Comparison of ENCODE assay signal across 1 cellular context in the genomic region with DNA sequence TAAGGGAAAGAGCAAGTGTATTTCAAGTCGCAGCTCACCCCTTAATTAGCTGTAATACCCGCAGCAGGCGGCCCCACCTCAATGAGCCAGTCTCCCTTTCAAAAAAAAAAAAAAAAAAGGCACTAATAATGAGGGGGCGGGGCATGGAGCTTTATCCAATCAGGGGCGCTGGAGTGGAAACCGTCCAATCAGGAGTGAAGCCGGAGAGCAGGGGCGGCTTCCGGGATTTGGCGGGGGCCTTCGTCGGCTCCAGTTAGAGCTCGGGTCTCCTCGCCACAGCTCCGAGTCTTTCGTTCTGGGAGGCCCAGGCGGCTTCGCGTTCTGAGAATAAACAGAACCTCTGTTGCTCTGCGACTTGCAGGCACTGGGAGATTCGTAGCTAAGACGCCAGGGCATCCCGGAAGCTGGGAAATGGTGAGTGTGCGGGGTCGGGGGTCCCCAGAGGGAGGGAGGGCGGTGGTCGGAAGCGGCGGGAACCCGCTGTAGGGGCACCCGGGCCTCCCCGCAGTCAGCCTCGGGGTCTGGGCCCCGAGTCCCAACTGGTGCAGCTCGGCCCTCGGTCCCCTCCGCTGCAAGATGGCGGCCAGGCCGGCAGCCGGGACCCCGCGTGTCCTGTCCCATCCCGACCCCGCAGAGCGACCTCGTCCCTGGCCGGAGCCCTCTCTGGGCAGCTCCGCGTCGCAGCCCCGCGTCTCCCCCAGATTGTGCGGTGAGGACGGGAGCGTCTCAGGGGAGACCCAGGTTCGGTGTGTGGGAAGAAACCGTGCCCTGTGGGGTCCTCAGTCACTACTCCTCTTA.
TF ChIP-seq lines count a peak whose summit lies in the region.

TSS of gene ZNF267 (plus strand) at position 252 of the 798 bp plus-strand sequence. CDS start at position 412, 160 bp downstream.

TF ChIP-seq in HEK293, 187 proteins besides CTCF, POLR2A, EP300 and RAD21 (continued from another document and continues in another):
- TF ChIP-seq, protein P1, sequence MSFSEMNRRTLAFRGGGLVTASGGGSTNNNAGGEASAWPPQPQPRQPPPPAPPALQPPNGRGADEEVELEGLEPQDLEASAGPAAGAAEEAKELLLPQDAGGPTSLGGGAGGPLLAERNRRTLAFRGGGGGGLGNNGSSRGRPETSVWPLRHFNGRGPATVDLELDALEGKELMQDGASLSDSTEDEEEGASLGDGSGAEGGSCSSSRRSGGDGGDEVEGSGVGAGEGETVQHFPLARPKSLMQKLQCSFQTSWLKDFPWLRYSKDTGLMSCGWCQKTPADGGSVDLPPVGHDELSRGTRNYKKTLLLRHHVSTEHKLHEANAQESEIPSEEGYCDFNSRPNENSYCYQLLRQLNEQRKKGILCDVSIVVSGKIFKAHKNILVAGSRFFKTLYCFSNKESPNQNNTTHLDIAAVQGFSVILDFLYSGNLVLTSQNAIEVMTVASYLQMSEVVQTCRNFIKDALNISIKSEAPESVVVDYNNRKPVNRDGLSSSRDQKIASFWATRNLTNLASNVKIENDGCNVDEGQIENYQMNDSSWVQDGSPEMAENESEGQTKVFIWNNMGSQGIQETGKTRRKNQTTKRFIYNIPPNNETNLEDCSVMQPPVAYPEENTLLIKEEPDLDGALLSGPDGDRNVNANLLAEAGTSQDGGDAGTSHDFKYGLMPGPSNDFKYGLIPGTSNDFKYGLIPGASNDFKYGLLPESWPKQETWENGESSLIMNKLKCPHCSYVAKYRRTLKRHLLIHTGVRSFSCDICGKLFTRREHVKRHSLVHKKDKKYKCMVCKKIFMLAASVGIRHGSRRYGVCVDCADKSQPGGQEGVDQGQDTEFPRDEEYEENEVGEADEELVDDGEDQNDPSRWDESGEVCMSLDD (tag by site-specific recombination; IDR thresholded peaks at IDR 0.05), result peak; percentile 76; the same call in 1 of the 2 replicates
- TF ChIP-seq, protein P2, sequence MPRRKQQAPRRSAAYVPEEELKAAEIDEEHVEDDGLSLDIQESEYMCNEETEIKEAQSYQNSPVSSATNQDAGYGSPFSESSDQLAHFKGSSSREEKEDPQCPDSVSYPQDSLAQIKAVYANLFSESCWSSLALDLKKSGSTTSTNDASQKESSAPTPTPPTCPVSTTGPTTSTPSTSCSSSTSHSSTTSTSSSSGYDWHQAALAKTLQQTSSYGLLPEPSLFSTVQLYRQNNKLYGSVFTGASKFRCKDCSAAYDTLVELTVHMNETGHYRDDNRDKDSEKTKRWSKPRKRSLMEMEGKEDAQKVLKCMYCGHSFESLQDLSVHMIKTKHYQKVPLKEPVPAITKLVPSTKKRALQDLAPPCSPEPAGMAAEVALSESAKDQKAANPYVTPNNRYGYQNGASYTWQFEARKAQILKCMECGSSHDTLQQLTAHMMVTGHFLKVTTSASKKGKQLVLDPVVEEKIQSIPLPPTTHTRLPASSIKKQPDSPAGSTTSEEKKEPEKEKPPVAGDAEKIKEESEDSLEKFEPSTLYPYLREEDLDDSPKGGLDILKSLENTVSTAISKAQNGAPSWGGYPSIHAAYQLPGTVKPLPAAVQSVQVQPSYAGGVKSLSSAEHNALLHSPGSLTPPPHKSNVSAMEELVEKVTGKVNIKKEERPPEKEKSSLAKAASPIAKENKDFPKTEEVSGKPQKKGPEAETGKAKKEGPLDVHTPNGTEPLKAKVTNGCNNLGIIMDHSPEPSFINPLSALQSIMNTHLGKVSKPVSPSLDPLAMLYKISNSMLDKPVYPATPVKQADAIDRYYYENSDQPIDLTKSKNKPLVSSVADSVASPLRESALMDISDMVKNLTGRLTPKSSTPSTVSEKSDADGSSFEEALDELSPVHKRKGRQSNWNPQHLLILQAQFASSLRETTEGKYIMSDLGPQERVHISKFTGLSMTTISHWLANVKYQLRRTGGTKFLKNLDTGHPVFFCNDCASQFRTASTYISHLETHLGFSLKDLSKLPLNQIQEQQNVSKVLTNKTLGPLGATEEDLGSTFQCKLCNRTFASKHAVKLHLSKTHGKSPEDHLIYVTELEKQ (tag by site-specific recombination; IDR thresholded peaks at IDR 0.05; ENCODE audit: borderline replicate concordance), result no peak
- no peak for TF ChIP-seq ZNF223 (tag by site-specific recombination; IDR thresholded peaks at IDR 0.05)
- no peak for TF ChIP-seq ZFP41 (tag by site-specific recombination; IDR thresholded peaks at IDR 0.05; ENCODE audit: borderline replicate concordance)
- no peak; the same call in 1 of the 2 replicates for TF ChIP-seq REST (tag by site-specific recombination; IDR thresholded peaks at IDR 0.05)
- no peak for TF ChIP-seq MEIS1 (CRISPR knock-in tag; IDR thresholded peaks at IDR 0.05; ENCODE audit: borderline replicate concordance)
- peak; percentile 87 for TF ChIP-seq ZNF341 (tag by site-specific recombination; IDR thresholded peaks at IDR 0.05; ENCODE audit: low read depth)
- no peak for TF ChIP-seq ZNF423 (tag by site-specific recombination; IDR thresholded peaks at IDR 0.05)
- TF ChIP-seq HOXD13 (CRISPR knock-in tag; IDR thresholded peaks at IDR 0.05; ENCODE audit: borderline replicate concordance), result peak; percentile 26; the same call in 1 of the 2 replicates
- TF ChIP-seq ZNF112 (tag by site-specific recombination; IDR thresholded peaks at IDR 0.05), result no peak
- peak; percentile 52; the same call in 1 of the 2 replicates for TF ChIP-seq SP7 (tag by site-specific recombination; IDR thresholded peaks at IDR 0.05)
- peak; percentile 68; the same call in 1 of the 2 replicates for TF ChIP-seq ZFP69B (tag by site-specific recombination; IDR thresholded peaks at IDR 0.05)
- TF ChIP-seq ZNF549 (tag by site-specific recombination; IDR thresholded peaks at IDR 0.05), result no peak
- no peak for TF ChIP-seq RBAK (tag by site-specific recombination; IDR thresholded peaks at IDR 0.05)
- TF ChIP-seq ZFP37 (tag by site-specific recombination; IDR thresholded peaks at IDR 0.05), result no peak
- 0 out of 2 replicates have a peak, but pooled peaks have one; percentile 46 for TF ChIP-seq ZNF561 (tag by site-specific recombination; IDR thresholded peaks at IDR 0.05; ENCODE audit: borderline replicate concordance)
- TF ChIP-seq, protein P3, sequence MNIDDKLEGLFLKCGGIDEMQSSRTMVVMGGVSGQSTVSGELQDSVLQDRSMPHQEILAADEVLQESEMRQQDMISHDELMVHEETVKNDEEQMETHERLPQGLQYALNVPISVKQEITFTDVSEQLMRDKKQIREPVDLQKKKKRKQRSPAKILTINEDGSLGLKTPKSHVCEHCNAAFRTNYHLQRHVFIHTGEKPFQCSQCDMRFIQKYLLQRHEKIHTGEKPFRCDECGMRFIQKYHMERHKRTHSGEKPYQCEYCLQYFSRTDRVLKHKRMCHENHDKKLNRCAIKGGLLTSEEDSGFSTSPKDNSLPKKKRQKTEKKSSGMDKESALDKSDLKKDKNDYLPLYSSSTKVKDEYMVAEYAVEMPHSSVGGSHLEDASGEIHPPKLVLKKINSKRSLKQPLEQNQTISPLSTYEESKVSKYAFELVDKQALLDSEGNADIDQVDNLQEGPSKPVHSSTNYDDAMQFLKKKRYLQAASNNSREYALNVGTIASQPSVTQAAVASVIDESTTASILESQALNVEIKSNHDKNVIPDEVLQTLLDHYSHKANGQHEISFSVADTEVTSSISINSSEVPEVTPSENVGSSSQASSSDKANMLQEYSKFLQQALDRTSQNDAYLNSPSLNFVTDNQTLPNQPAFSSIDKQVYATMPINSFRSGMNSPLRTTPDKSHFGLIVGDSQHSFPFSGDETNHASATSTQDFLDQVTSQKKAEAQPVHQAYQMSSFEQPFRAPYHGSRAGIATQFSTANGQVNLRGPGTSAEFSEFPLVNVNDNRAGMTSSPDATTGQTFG (tag by site-specific recombination; IDR thresholded peaks at IDR 0.05; ENCODE audit: borderline replicate concordance), result no peak
- TF ChIP-seq, protein P4, sequence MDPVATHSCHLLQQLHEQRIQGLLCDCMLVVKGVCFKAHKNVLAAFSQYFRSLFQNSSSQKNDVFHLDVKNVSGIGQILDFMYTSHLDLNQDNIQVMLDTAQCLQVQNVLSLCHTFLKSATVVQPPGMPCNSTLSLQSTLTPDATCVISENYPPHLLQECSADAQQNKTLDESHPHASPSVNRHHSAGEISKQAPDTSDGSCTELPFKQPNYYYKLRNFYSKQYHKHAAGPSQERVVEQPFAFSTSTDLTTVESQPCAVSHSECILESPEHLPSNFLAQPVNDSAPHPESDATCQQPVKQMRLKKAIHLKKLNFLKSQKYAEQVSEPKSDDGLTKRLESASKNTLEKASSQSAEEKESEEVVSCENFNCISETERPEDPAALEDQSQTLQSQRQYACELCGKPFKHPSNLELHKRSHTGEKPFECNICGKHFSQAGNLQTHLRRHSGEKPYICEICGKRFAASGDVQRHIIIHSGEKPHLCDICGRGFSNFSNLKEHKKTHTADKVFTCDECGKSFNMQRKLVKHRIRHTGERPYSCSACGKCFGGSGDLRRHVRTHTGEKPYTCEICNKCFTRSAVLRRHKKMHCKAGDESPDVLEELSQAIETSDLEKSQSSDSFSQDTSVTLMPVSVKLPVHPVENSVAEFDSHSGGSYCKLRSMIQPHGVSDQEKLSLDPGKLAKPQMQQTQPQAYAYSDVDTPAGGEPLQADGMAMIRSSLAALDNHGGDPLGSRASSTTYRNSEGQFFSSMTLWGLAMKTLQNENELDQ (tag by site-specific recombination; IDR thresholded peaks at IDR 0.05; ENCODE audit: low read depth), result no peak
- no peak for TF ChIP-seq ZNF155 (tag by site-specific recombination; IDR thresholded peaks at IDR 0.05)
- TF ChIP-seq ZIC2 (tag by site-specific recombination; IDR thresholded peaks at IDR 0.05), result peak; percentile 31; the same call in 1 of the 2 replicates
- no peak for TF ChIP-seq ZNF580 (tag by site-specific recombination; IDR thresholded peaks at IDR 0.05)
- no peak for TF ChIP-seq ZNF768 (tag by site-specific recombination; IDR thresholded peaks at IDR 0.05)
- TF ChIP-seq INSM2 (tag by site-specific recombination; IDR thresholded peaks at IDR 0.05), result no peak
- TF ChIP-seq HIC1 (tag by site-specific recombination; IDR thresholded peaks at IDR 0.05), result no peak
- no peak for TF ChIP-seq ZNF146 (tag by site-specific recombination; IDR thresholded peaks at IDR 0.05)
- TF ChIP-seq KLF16 (tag by site-specific recombination; IDR thresholded peaks at IDR 0.05), result peak; percentile 61
- TF ChIP-seq, protein P5, sequence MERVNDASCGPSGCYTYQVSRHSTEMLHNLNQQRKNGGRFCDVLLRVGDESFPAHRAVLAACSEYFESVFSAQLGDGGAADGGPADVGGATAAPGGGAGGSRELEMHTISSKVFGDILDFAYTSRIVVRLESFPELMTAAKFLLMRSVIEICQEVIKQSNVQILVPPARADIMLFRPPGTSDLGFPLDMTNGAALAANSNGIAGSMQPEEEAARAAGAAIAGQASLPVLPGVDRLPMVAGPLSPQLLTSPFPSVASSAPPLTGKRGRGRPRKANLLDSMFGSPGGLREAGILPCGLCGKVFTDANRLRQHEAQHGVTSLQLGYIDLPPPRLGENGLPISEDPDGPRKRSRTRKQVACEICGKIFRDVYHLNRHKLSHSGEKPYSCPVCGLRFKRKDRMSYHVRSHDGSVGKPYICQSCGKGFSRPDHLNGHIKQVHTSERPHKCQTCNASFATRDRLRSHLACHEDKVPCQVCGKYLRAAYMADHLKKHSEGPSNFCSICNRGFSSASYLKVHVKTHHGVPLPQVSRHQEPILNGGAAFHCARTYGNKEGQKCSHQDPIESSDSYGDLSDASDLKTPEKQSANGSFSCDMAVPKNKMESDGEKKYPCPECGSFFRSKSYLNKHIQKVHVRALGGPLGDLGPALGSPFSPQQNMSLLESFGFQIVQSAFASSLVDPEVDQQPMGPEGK (tag by site-specific recombination; IDR thresholded peaks at IDR 0.05), result peak; percentile 74
- peak; percentile 26; the same call in 1 of the 2 replicates for TF ChIP-seq ZNF391 (tag by site-specific recombination; IDR thresholded peaks at IDR 0.05; ENCODE audit: borderline replicate concordance, low read depth)
